Comparison of ENCODE assay signal across 12 cellular contexts in the genomic region with DNA sequence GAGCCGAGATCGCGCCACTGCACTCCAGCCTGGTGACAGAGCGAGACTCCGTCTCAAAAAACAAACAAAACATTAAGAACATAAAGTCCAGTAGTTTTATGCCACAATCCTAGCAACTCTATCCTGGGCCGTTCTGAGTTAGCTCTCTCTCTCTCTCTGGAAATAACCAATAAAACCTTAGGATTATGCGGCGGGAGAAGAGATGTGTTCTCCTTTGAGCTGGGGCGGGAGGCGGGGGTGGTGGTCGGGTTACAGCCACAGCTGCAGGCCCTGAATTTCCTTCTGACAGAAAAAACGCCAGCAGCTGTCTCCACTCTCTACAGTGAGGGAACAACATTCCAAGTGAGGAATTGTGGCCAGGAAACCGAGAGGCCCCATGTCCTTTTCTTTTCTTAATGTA. TPM values are rescaled to one million over a fixed set of nuclear protein-coding genes. Genes with fewer than 3 reads are reported as not detected.
DNase-seq lines count a peak whose midpoint lies in the region; ATAC-seq, FAIRE-seq and TF ChIP-seq lines count a peak whose summit lies in the region.
"Had no signal": no experiment of that assay in that cellular context is flagged by ENCODE, and none has a peak within 500 bp of the region (broad histone marks: within the 10 kb centered on the region; RNA-seq: fewer than 3 reads in every experiment).

No MANE protein-coding gene starts in this region.

- in situ Hi-C loops in HepG2 (cut with HindIII; ENCODE audit: extremely low pct_ligation_motif_present, low pct_unique_long_range_greater_than_20kb) = no loop called here

- WGBS in HepG2 (ENCODE audit: low lambda C conversion rate) = 19% methylated on average over 13 of the region's 13 CpGs
- WGBS in right lobe of liver (ENCODE audit: insufficient coverage, low coverage, low lambda C conversion rate, missing lambda C conversion rate) = 28% methylated on average over 13 of the region's 13 CpGs
- WGBS in esophagus muscularis mucosa = 28% methylated on average over 12 of the region's 13 CpGs

- H3K4me2 ChIP-seq in HepG2 (ENCODE audit: low read depth, low read length) = no peak overlapping the region

- H3K27me3 ChIP-seq in HepG2 (ENCODE audit: control insufficient read depth in 1 of 2, insufficient read depth in 2 of 2, low read length in 2 of 2) = peaks cover 0 to 4% of the 10 kb centered on the region in 2 experiments; a peak in 1 of 5 replicates
- no peaks in the 10 kb centered on the region for H3K27me3 ChIP-seq in right lobe of liver
- peaks cover 0 to 25% (median 0%) of the 10 kb centered on the region in 4 donors for H3K27me3 ChIP-seq in esophagus muscularis mucosa

- intact Hi-C loops in HepG2 (cut with micrococcal nuclease; ENCODE audit: unreplicated experiment) (no loop called here), right lobe of liver (cut with DNase I) (no loop called here), esophagus muscularis mucosa (cut with DNase I) (no loop called here)

- H3K27ac ChIP-seq in HepG2 (ENCODE audit: extremely low read length, insufficient read depth, low read length) = no peak overlapping the region
- H3K27ac ChIP-seq in right lobe of liver = no peak overlapping the region
- peak overlapping the region; percentile 39 to 74 (median 63) for H3K27ac ChIP-seq in esophagus muscularis mucosa (replicated peaks in 1 of 4)

- no peaks in the 10 kb centered on the region for H3K36me3 ChIP-seq in HepG2 (replicated peaks in 1 of 2; ENCODE audit: control insufficient read depth in 1 of 2, insufficient read depth in 2 of 2, low read length in 2 of 2)
- H3K36me3 ChIP-seq in right lobe of liver = no peaks in the 10 kb centered on the region
- H3K36me3 ChIP-seq in esophagus muscularis mucosa = no peaks in the 10 kb centered on the region

- FAIRE-seq in HepG2 (lab: Jason Lieb, UNC) = no peak

- CTCF ChIA-PET in HepG2 (lab: Yijun Ruan, JAX; ENCODE audit: low intra/inter-chr PET ratio, low total read pairs) = no interaction called here

- DNase-seq in HepG2 (ENCODE audit: low spot score) (no peak), right lobe of liver (no peak), esophagus muscularis mucosa (ENCODE audit: extremely low spot score) (no peak), myocyte (ENCODE audit: low read depth) (peak; percentile 95), T1000 (lab: John Stamatoyannopoulos, UW) (no peak), glomerular visceral epithelial cell (ENCODE audit: extremely low spot score) (no peak)
- DNase-seq: central memory CD4-positive, alpha-beta T cell; MM.1S; SIG-M5; stimulated activated naive CD4-positive, alpha-beta T cell had no signal

- no TSS peak for BruUV-seq in HepG2 (replicated peaks; lab: Mats Ljungman, UMichigan)

- no peak overlapping the region for H2AFZ ChIP-seq in HepG2 (ENCODE audit: low read length)

- H3K4me1 ChIP-seq in HepG2 (ENCODE audit: insufficient read depth, low read length) = no peaks in the 10 kb centered on the region
- H3K4me1 ChIP-seq in right lobe of liver = no peaks in the 10 kb centered on the region
- peaks cover 0 to 19% (median 17%) of the 10 kb centered on the region in 4 donors for H3K4me1 ChIP-seq in esophagus muscularis mucosa

- ATAC-seq in HepG2 = no peak
- ATAC-seq in right lobe of liver = no peak
- no peak for ATAC-seq in GM21529 (IDR thresholded peaks at IDR 0.05; ENCODE audit: unreplicated experiment)
- ATAC-seq in HG03196 (IDR thresholded peaks at IDR 0.05; ENCODE audit: unreplicated experiment) = no peak

- POLR2A ChIA-PET in HepG2 (lab: Yijun Ruan, JAX) = no interaction called here

- TF ChIP-seq EP300 in HepG2 (IDR thresholded peaks at IDR 0.05; ENCODE audit: low read depth in 2 of 2, low read length in 2 of 2) = no peak
- TF ChIP-seq EP300 in HepG2 (CRISPR knock-in tag; IDR thresholded peaks at IDR 0.05; ENCODE audit: borderline replicate concordance) = no peak
- TF ChIP-seq EP300 in esophagus muscularis mucosa (IDR thresholded peaks at IDR 0.05) = no peak

- TF ChIP-seq POLR2A in HepG2 (IDR thresholded peaks at IDR 0.05; ENCODE audit: insufficient read depth in 1 of 2, low read depth in 2 of 2, low read length in 2 of 2) (no peak), right lobe of liver (IDR thresholded peaks at IDR 0.05) (no peak), esophagus muscularis mucosa (IDR thresholded peaks at IDR 0.05; ENCODE audit: low read depth) (no peak)

- no peak for TF ChIP-seq RAD21 in HepG2 (CRISPR knock-in tag; IDR thresholded peaks at IDR 0.05)

- no peaks in the 10 kb centered on the region for H3K9me3 ChIP-seq in HepG2 (ENCODE audit: low read length)
- no peaks in the 10 kb centered on the region for H3K9me3 ChIP-seq in right lobe of liver
- no peaks in the 10 kb centered on the region for H3K9me3 ChIP-seq in esophagus muscularis mucosa

- H4K20me1 ChIP-seq in HepG2 (ENCODE audit: insufficient read depth, low read length) = no peaks in the 10 kb centered on the region

- no peak for TF ChIP-seq CTCF in HepG2 (CRISPR knock-in tag; IDR thresholded peaks at IDR 0.05)
- TF ChIP-seq CTCF in right lobe of liver (IDR thresholded peaks at IDR 0.05) = no peak
- TF ChIP-seq CTCF in esophagus muscularis mucosa (IDR thresholded peaks at IDR 0.05) = no peak

- no peak overlapping the region for H3K9ac ChIP-seq in HepG2 (ENCODE audit: insufficient read depth, low read depth, low read length)

- no peaks in the 10 kb centered on the region for H3K79me2 ChIP-seq in HepG2 (ENCODE audit: insufficient read depth, low read length)

- H3K4me3 ChIP-seq in HepG2 (replicated peaks in 1 of 3; ENCODE audit: insufficient read depth in 1 of 3, low read depth in 2 of 3, low read length in 3 of 3) (no peak overlapping the region), right lobe of liver (no peak overlapping the region), esophagus muscularis mucosa (peak overlapping the region in 1 of 4 donors; percentile 0)

RNA-seq across cellular contexts. Expression of gene PNMA8A, which starts 9.0 kb away (rescaled TPM):
- total RNA-seq in HepG2 (2016; rRNA removed; fragmentation: Illumina TruSeq; extraction: Trizol) (0.44 and 0.51 TPM in 2 replicates), right lobe of liver (under 1 TPM in 4 of 6 experiments, not detected in 2; 0.06 to 0.26 (median 0.23) TPM), esophagus muscularis mucosa (1 to 10 TPM; 1.4 to 5.3 (median 2.5) TPM), myocyte (89.0 and 102 TPM in 2 replicates)
- total RNA-seq in HepG2 (2016; cell fraction: cytosol; rRNA removed; fragmentation: Illumina TruSeq; extraction: Trizol; ENCODE audit: low read depth) = 0.10 TPM in 1 of 2 replicates, not detected in the other
- total RNA-seq in HepG2 (2016; cell fraction: insoluble cytoplasmic fraction; rRNA removed; fragmentation: Illumina TruSeq; extraction: Trizol) = 0.41 and 0.56 TPM in 2 replicates
- 0.28 and 0.52 TPM in 2 replicates for total RNA-seq in HepG2 (2016; cell fraction: membrane; rRNA removed; fragmentation: Illumina TruSeq; extraction: Trizol)
- 0.13 and 0.31 TPM in 2 replicates for total RNA-seq in HepG2 (2016; cell fraction: nucleus; rRNA removed; fragmentation: Illumina TruSeq; extraction: Trizol)
- polyA plus RNA-seq in HepG2 (2011; rRNA removed) = 0.13 TPM in 2 replicates
- 0.11 and 0.21 TPM in 2 replicates for polyA plus RNA-seq in HepG2 (2011; cell fraction: cytosol; rRNA removed)
- 0.09 TPM in 1 of 2 replicates, not detected in the other for polyA plus RNA-seq in HepG2 (2011; cell fraction: nucleus; rRNA removed)
- 0.15 and 0.33 TPM in 2 replicates for polyA plus RNA-seq in HepG2 (2012)
- polyA plus RNA-seq in HepG2 (2016; cell fraction: cytosol; fragmentation: Illumina TruSeq; extraction: Trizol; ENCODE audit: low read depth) = 0.05 and 0.07 TPM in 2 replicates
- 0.50 and 0.56 TPM in 2 replicates for polyA plus RNA-seq in HepG2 (2016; cell fraction: insoluble cytoplasmic fraction; fragmentation: Illumina TruSeq; extraction: Trizol; ENCODE audit: low read depth)
- polyA plus RNA-seq in HepG2 (2016; cell fraction: membrane; fragmentation: Illumina TruSeq; extraction: Trizol; ENCODE audit: low read depth) = 0.05 and 0.08 TPM in 2 replicates
- 0.18 and 0.40 TPM in 2 replicates for polyA plus RNA-seq in HepG2 (2016; cell fraction: nucleus; fragmentation: Illumina TruSeq; extraction: Trizol; ENCODE audit: insufficient read depth, low read depth)
- polyA minus RNA-seq in HepG2 (2011; rRNA and poly(A)+ RNA removed; ENCODE audit: low replicate concordance) = 0.46 TPM in 1 of 2 replicates, not detected in the other
- polyA minus RNA-seq in HepG2 (2011; cell fraction: cytosol; rRNA and poly(A)+ RNA removed) = 0.18 TPM in 1 of 2 replicates, not detected in the other
- polyA minus RNA-seq in HepG2 (2011; cell fraction: nucleus; rRNA and poly(A)+ RNA removed) = not detected in 2 replicates
- 53.7 TPM for polyA plus RNA-seq in myocyte (2012)

RNA-seq across cellular contexts. Expression of gene PNMA8B, which starts 15.3 kb away (rescaled TPM):
- total RNA-seq in HepG2 (2016; rRNA removed; fragmentation: Illumina TruSeq; extraction: Trizol) = not detected in 2 replicates
- not detected in 2 replicates for total RNA-seq in HepG2 (2016; cell fraction: cytosol; rRNA removed; fragmentation: Illumina TruSeq; extraction: Trizol; ENCODE audit: low read depth)
- not detected in 2 replicates for total RNA-seq in HepG2 (2016; cell fraction: insoluble cytoplasmic fraction; rRNA removed; fragmentation: Illumina TruSeq; extraction: Trizol)
- total RNA-seq in HepG2 (2016; cell fraction: membrane; rRNA removed; fragmentation: Illumina TruSeq; extraction: Trizol) = not detected in 2 replicates
- total RNA-seq in HepG2 (2016; cell fraction: nucleus; rRNA removed; fragmentation: Illumina TruSeq; extraction: Trizol) = not detected in 2 replicates
- not detected in 2 replicates for polyA plus RNA-seq in HepG2 (2011; rRNA removed)
- polyA plus RNA-seq in HepG2 (2011; cell fraction: cytosol; rRNA removed) = not detected in 2 replicates
- polyA plus RNA-seq in HepG2 (2011; cell fraction: nucleus; rRNA removed) = 0.02 TPM in 1 of 2 replicates, not detected in the other
- not detected in 2 replicates for polyA plus RNA-seq in HepG2 (2012)
- not detected in 2 replicates for polyA plus RNA-seq in HepG2 (2016; cell fraction: cytosol; fragmentation: Illumina TruSeq; extraction: Trizol; ENCODE audit: low read depth)
- not detected in 2 replicates for polyA plus RNA-seq in HepG2 (2016; cell fraction: insoluble cytoplasmic fraction; fragmentation: Illumina TruSeq; extraction: Trizol; ENCODE audit: low read depth)
- not detected in 2 replicates for polyA plus RNA-seq in HepG2 (2016; cell fraction: membrane; fragmentation: Illumina TruSeq; extraction: Trizol; ENCODE audit: low read depth)
- not detected in 2 replicates for polyA plus RNA-seq in HepG2 (2016; cell fraction: nucleus; fragmentation: Illumina TruSeq; extraction: Trizol; ENCODE audit: insufficient read depth, low read depth)
- 0.07 TPM in 1 of 2 replicates, not detected in the other for polyA minus RNA-seq in HepG2 (2011; rRNA and poly(A)+ RNA removed; ENCODE audit: low replicate concordance)
- not detected in 2 replicates for polyA minus RNA-seq in HepG2 (2011; cell fraction: cytosol; rRNA and poly(A)+ RNA removed)
- polyA minus RNA-seq in HepG2 (2011; cell fraction: nucleus; rRNA and poly(A)+ RNA removed) = not detected in 2 replicates
- under 1 TPM; 0.20 to 0.55 (median 0.33) TPM for total RNA-seq in right lobe of liver
- 1 to 10 TPM; 1.5 to 3.3 (median 1.6) TPM for total RNA-seq in esophagus muscularis mucosa
- total RNA-seq in myocyte = 0.03 and 0.16 TPM in 2 replicates
- 0.05 TPM for polyA plus RNA-seq in myocyte (2012)

RNA-seq across cellular contexts. Expression of gene PNMA8C, which starts 51.7 kb away (rescaled TPM):
- total RNA-seq in HepG2 (2016; rRNA removed; fragmentation: Illumina TruSeq; extraction: Trizol) (not detected in 2 replicates), right lobe of liver (not detected), esophagus muscularis mucosa (under 1 TPM; 0.13 to 0.42 (median 0.17) TPM), myocyte (0.05 and 0.10 TPM in 2 replicates)
- not detected in 2 replicates for total RNA-seq in HepG2 (2016; cell fraction: cytosol; rRNA removed; fragmentation: Illumina TruSeq; extraction: Trizol; ENCODE audit: low read depth)
- total RNA-seq in HepG2 (2016; cell fraction: insoluble cytoplasmic fraction; rRNA removed; fragmentation: Illumina TruSeq; extraction: Trizol) = not detected in 2 replicates
- total RNA-seq in HepG2 (2016; cell fraction: membrane; rRNA removed; fragmentation: Illumina TruSeq; extraction: Trizol) = not detected in 2 replicates
- total RNA-seq in HepG2 (2016; cell fraction: nucleus; rRNA removed; fragmentation: Illumina TruSeq; extraction: Trizol) = not detected in 2 replicates
- not detected in 2 replicates for polyA plus RNA-seq in HepG2 (2011; rRNA removed)
- not detected in 2 replicates for polyA plus RNA-seq in HepG2 (2011; cell fraction: cytosol; rRNA removed)
- polyA plus RNA-seq in HepG2 (2011; cell fraction: nucleus; rRNA removed) = not detected in 2 replicates
- not detected in 2 replicates for polyA plus RNA-seq in HepG2 (2012)
- not detected in 2 replicates for polyA plus RNA-seq in HepG2 (2016; cell fraction: cytosol; fragmentation: Illumina TruSeq; extraction: Trizol; ENCODE audit: low read depth)
- polyA plus RNA-seq in HepG2 (2016; cell fraction: insoluble cytoplasmic fraction; fragmentation: Illumina TruSeq; extraction: Trizol; ENCODE audit: low read depth) = not detected in 2 replicates
- polyA plus RNA-seq in HepG2 (2016; cell fraction: membrane; fragmentation: Illumina TruSeq; extraction: Trizol; ENCODE audit: low read depth) = not detected in 2 replicates
- not detected in 2 replicates for polyA plus RNA-seq in HepG2 (2016; cell fraction: nucleus; fragmentation: Illumina TruSeq; extraction: Trizol; ENCODE audit: insufficient read depth, low read depth)
- 0.02 TPM in 1 of 2 replicates, not detected in the other for polyA minus RNA-seq in HepG2 (2011; rRNA and poly(A)+ RNA removed; ENCODE audit: low replicate concordance)
- not detected in 2 replicates for polyA minus RNA-seq in HepG2 (2011; cell fraction: cytosol; rRNA and poly(A)+ RNA removed)
- polyA minus RNA-seq in HepG2 (2011; cell fraction: nucleus; rRNA and poly(A)+ RNA removed) = not detected in 2 replicates
- polyA plus RNA-seq in myocyte (2012) = 0.04 TPM

Comparison
In these comparisons a context has a peak if more than half of its experiments do, and no peak if none do; other contexts are left out.
1. H3K27ac ChIP-seq: peak in esophagus muscularis mucosa (4 of 4); none in HepG2 (single experiment) and right lobe of liver (0 of 3).
2. RNA of gene PNMA8A, which starts 9.0 kb away (total RNA-seq): 89.0 to 102 TPM in myocyte; 1.4 to 5.3 TPM in esophagus muscularis mucosa, 0.10 to 0.56 TPM in HepG2 and 0.06 to 0.26 TPM in right lobe of liver; every median in the first group is over 10 times any median in the second.